In genomic region chr10:12704488-12704887, GRCh38 we compare ENCODE assay signal across 22 cellular contexts.
A peak's percentile ranks its signal among the peaks of the same experiment; 100 is the strongest.
DNase-seq lines count a peak whose midpoint lies in the region; ATAC-seq lines count a peak whose summit lies in the region.
"Had no signal": no experiment of that assay in that cellular context is flagged by ENCODE, and none has a peak within 500 bp of the region (broad histone marks: within the 10 kb centered on the region; RNA-seq: fewer than 3 reads in every experiment).

No MANE protein-coding gene starts in this region.

- H3K4me1 Mint-ChIP-seq in activated T-cell treated with anti-CD3 and anti-CD28 coated beads, Interleukin-2, amount 50 U/mL, for 24 hours (ENCODE audit: low read depth) = peaks cover 74% of the 10 kb centered on the region
- H3K4me1 Mint-ChIP-seq in stimulated activated naive B cell treated with anti-CD40 and anti-IgM and Interleukin-4, amounts not matched to agents 10 μg/mL and 1 μg/mL and 100 μg/mL, for 72 hours = peaks cover 23 to 73% of the 10 kb centered on the region in 2 donors

- DNase-seq in activated T-cell treated with anti-CD3 and anti-CD28 coated beads, Interleukin-2, amount 50 U/mL, for 24 hours = no peak
- DNase-seq in activated T-cell treated with anti-CD3 and anti-CD28 coated beads, Interleukin-2, amount 50 U/mL, for 1 hour = no peak
- peak; percentile 37 for DNase-seq in adipocyte (ENCODE audit: low read depth)
- DNase-seq in fibroblast of peridontal ligament (ENCODE audit: extremely low read depth) = peak; percentile 57
- DNase-seq in stimulated activated naive B cell treated with anti-CD40 and anti-IgM and Interleukin-4, amounts not matched to agents 10 μg/mL and 1 μg/mL and 100 μg/mL, for 72 hours = no peak
- DNase-seq in HuH-7.5 (ENCODE audit: low spot score) = no peak
- DNase-seq: activated CD4-positive, CD25-positive, alpha-beta regulatory T cell; activated CD8-positive, alpha-beta memory T cell treated with anti-CD3 and anti-CD28 coated beads, Interleukin-2, amount 10 ng/mL, durations not matched to agents 7 days and 5 days; activated naive CD4-positive, alpha-beta T cell treated with anti-CD3 and anti-CD28 coated beads for 36 hours; body of pancreas; GF-D8; KG1; naive thymus-derived CD4-positive, alpha-beta T cell; NCI-H1092 treated with DMSO at 0.1 percent for 48 hours; NCI-H526; SHP77 treated with DMSO at 0.1 percent for 48 hours; tibial artery had no signal

- H3K9ac ChIP-seq in adipocyte (ENCODE audit: low read length) = peak overlapping the region; percentile 49

- no peaks in the 10 kb centered on the region for H3K9me3 ChIP-seq in adipocyte (ENCODE audit: control insufficient read depth, low read length)
- H3K9me3 ChIP-seq: body of pancreas, prostate gland, tibial artery had no signal

- no peaks in the 10 kb centered on the region for H3K27me3 ChIP-seq in adipocyte (replicated peaks; ENCODE audit: control insufficient read depth, insufficient read depth, low read length)
- H3K27me3 ChIP-seq: body of pancreas, tibial artery had no signal

- ATAC-seq in stimulated activated naive B cell treated with anti-CD40 and anti-IgM and Interleukin-4, amounts not matched to agents 10 μg/mL and 1 μg/mL and 100 μg/mL, for 72 hours (replicated peaks) = no peak
- ATAC-seq in GM18517 (IDR thresholded peaks at IDR 0.05; ENCODE audit: unreplicated experiment) (no peak), GM19455 (IDR thresholded peaks at IDR 0.05; ENCODE audit: unreplicated experiment) (no peak)
- ATAC-seq: activated CD8-positive, alpha-beta memory T cell treated with anti-CD3 and anti-CD28 coated beads, Interleukin-2, amount 10 ng/mL, durations not matched to agents 7 days and 5 days; body of pancreas; GM12878; naive thymus-derived CD4-positive, alpha-beta T cell had no signal

- no peaks in the 10 kb centered on the region for H3K27me3 Mint-ChIP-seq in activated T-cell treated with anti-CD3 and anti-CD28 coated beads, Interleukin-2, amount 50 U/mL, for 24 hours
- no peaks in the 10 kb centered on the region for H3K27me3 Mint-ChIP-seq in stimulated activated naive B cell treated with anti-CD40 and anti-IgM and Interleukin-4, amounts not matched to agents 10 μg/mL and 1 μg/mL and 100 μg/mL, for 72 hours
- H3K27me3 Mint-ChIP-seq: activated CD8-positive, alpha-beta memory T cell treated with anti-CD3 and anti-CD28 coated beads, Interleukin-2, amount 10 ng/mL, durations not matched to agents 7 days and 5 days; dendritic cell treated with granulocyte-macrophage colony-stimulating factor and Interleukin-4, amounts not matched to agents 40 ng/mL and 50 ng/mL, for 4 days; naive thymus-derived CD4-positive, alpha-beta T cell had no signal

- H3K36me3 Mint-ChIP-seq in activated T-cell treated with anti-CD3 and anti-CD28 coated beads, Interleukin-2, amount 50 U/mL, for 24 hours (ENCODE audit: low read depth) = no peaks in the 10 kb centered on the region
- peaks cover 5 to 21% of the 10 kb centered on the region in 2 donors for H3K36me3 Mint-ChIP-seq in stimulated activated naive B cell treated with anti-CD40 and anti-IgM and Interleukin-4, amounts not matched to agents 10 μg/mL and 1 μg/mL and 100 μg/mL, for 72 hours

- H3K4me3 Mint-ChIP-seq in activated T-cell treated with anti-CD3 and anti-CD28 coated beads, Interleukin-2, amount 50 U/mL, for 24 hours = no peak overlapping the region
- H3K4me3 Mint-ChIP-seq in stimulated activated naive B cell treated with anti-CD40 and anti-IgM and Interleukin-4, amounts not matched to agents 10 μg/mL and 1 μg/mL and 100 μg/mL, for 72 hours = no peak overlapping the region
- H3K4me3 Mint-ChIP-seq: activated CD8-positive, alpha-beta memory T cell treated with anti-CD3 and anti-CD28 coated beads, Interleukin-2, amount 10 ng/mL, durations not matched to agents 7 days and 5 days; activated naive CD4-positive, alpha-beta T cell treated with anti-CD3 and anti-CD28 coated beads for 36 hours; dendritic cell treated with granulocyte-macrophage colony-stimulating factor and Interleukin-4, amounts not matched to agents 40 ng/mL and 50 ng/mL, for 4 days; naive thymus-derived CD4-positive, alpha-beta T cell had no signal

- peak overlapping the region; percentile 27 for H3K27ac Mint-ChIP-seq in activated T-cell treated with anti-CD3 and anti-CD28 coated beads, Interleukin-2, amount 50 U/mL, for 24 hours
- peak overlapping the region; percentile 66 for H3K27ac Mint-ChIP-seq in stimulated activated naive B cell treated with anti-CD40 and anti-IgM and Interleukin-4, amounts not matched to agents 10 μg/mL and 1 μg/mL and 100 μg/mL, for 72 hours
- H3K27ac Mint-ChIP-seq: activated CD8-positive, alpha-beta memory T cell treated with anti-CD3 and anti-CD28 coated beads, Interleukin-2, amount 10 ng/mL, durations not matched to agents 7 days and 5 days; activated naive CD4-positive, alpha-beta T cell treated with anti-CD3 and anti-CD28 coated beads for 36 hours; dendritic cell treated with granulocyte-macrophage colony-stimulating factor and Interleukin-4, amounts not matched to agents 40 ng/mL and 50 ng/mL, for 4 days had no signal

- no peaks in the 10 kb centered on the region for H3K36me3 ChIP-seq in adipocyte (ENCODE audit: control insufficient read depth, insufficient read depth, low read length, severe bottlenecking)
- H3K36me3 ChIP-seq: prostate gland, tibial artery had no signal

- peak overlapping the region; percentile 45 for H3K4me3 ChIP-seq in adipocyte (ENCODE audit: low read length)
- H3K4me3 ChIP-seq: body of pancreas, GM12878, prostate gland, tibial artery had no signal

- peaks cover 74% of the 10 kb centered on the region for H3K4me1 ChIP-seq in adipocyte (ENCODE audit: control insufficient read depth, insufficient read depth, low read length)
- H3K4me1 ChIP-seq: prostate gland had no signal

- no peaks in the 10 kb centered on the region for H3K9me3 Mint-ChIP-seq in activated T-cell treated with anti-CD3 and anti-CD28 coated beads, Interleukin-2, amount 50 U/mL, for 24 hours
- peaks cover 2 to 3% of the 10 kb centered on the region in 2 donors for H3K9me3 Mint-ChIP-seq in stimulated activated naive B cell treated with anti-CD40 and anti-IgM and Interleukin-4, amounts not matched to agents 10 μg/mL and 1 μg/mL and 100 μg/mL, for 72 hours
- H3K9me3 Mint-ChIP-seq: activated naive CD4-positive, alpha-beta T cell treated with anti-CD3 and anti-CD28 coated beads for 36 hours had no signal

Comparison
In these comparisons a context has a peak if more than half of its experiments do, and no peak if none do; other contexts are left out.
1. DNase-seq: peak in adipocyte (single experiment) and fibroblast of peridontal ligament (single experiment); none in activated T-cell treated with anti-CD3 and anti-CD28 coated beads, Interleukin-2, amount 50 U/mL, for 24 hours (single experiment), activated T-cell treated with anti-CD3 and anti-CD28 coated beads, Interleukin-2, amount 50 U/mL, for 1 hour (single experiment), stimulated activated naive B cell treated with anti-CD40 and anti-IgM and Interleukin-4, amounts not matched to agents 10 μg/mL and 1 μg/mL and 100 μg/mL, for 72 hours (single experiment) and HuH-7.5 (single experiment).